In genomic region chr1:22680736-22681135, GRCh38 we compare ENCODE assay signal across 14 cellular contexts. TPM values are rescaled to one million over a fixed set of nuclear protein-coding genes. Genes with fewer than 3 reads are reported as not detected.
"Had no signal": no experiment of that assay in that cellular context is flagged by ENCODE, and none has a peak within 500 bp of the region (broad histone marks: within the 10 kb centered on the region; RNA-seq: fewer than 3 reads in every experiment).

No MANE protein-coding gene starts in this region.

- DNase-seq: activated B cell treated with CpG ODN at 0.5 μM for 24 hours; activated CD4-positive, alpha-beta T cell treated with anti-CD3 and anti-CD28 coated beads, Interleukin-2, amount 10 ng/mL, durations not matched to agents 24 days and 14 days; activated naive CD4-positive, alpha-beta T cell treated with anti-CD3 and anti-CD28 coated beads for 36 hours; activated T-cell treated with anti-CD3 and anti-CD28 coated beads for 4 hours; effector memory CD8-positive, alpha-beta T cell; islet precursor cell; mesendoderm; pancreas; uterus had no signal

- ATAC-seq: activated T-helper 17 cell treated with anti-CD3 and anti-CD28 coated beads, Interleukin-2, amount 50 U/mL, for 72 hours; effector memory CD8-positive, alpha-beta T cell; gastroesophageal sphincter; pancreas had no signal

- H3K4me3 ChIP-seq: gastroesophageal sphincter, pancreas, skin epidermis, uterus had no signal

RNA-seq across cellular contexts. Expression of gene C1QB, which starts 27.7 kb away (rescaled TPM):
- total RNA-seq: activated B cell treated with CpG ODN at 0.5 μM for 24 hours; activated CD4-positive, alpha-beta T cell treated with anti-CD3 and anti-CD28 coated beads, Interleukin-2, amount 10 ng/mL, durations not matched to agents 24 days and 14 days; activated CD8-positive, alpha-beta memory T cell treated with anti-CD3 and anti-CD28 coated beads for 36 hours; activated naive CD4-positive, alpha-beta T cell treated with anti-CD3 and anti-CD28 coated beads for 36 hours; activated T-helper 17 cell treated with anti-CD3 and anti-CD28 coated beads, Interleukin-2, amount 50 U/mL, for 72 hours; renal cortical epithelial cell had no signal

RNA-seq across cellular contexts. Expression of gene EPHB2, which starts 29.9 kb away (rescaled TPM):
- total RNA-seq: activated CD4-positive, alpha-beta T cell treated with anti-CD3 and anti-CD28 coated beads, Interleukin-2, amount 10 ng/mL, durations not matched to agents 24 days and 14 days; activated naive CD4-positive, alpha-beta T cell treated with anti-CD3 and anti-CD28 coated beads for 36 hours had no signal

RNA-seq across cellular contexts. Expression of gene C1QC, which starts 37.3 kb away (rescaled TPM):
- total RNA-seq: activated B cell treated with CpG ODN at 0.5 μM for 24 hours; activated CD4-positive, alpha-beta T cell treated with anti-CD3 and anti-CD28 coated beads, Interleukin-2, amount 10 ng/mL, durations not matched to agents 24 days and 14 days; activated CD8-positive, alpha-beta memory T cell treated with anti-CD3 and anti-CD28 coated beads for 36 hours; activated naive CD4-positive, alpha-beta T cell treated with anti-CD3 and anti-CD28 coated beads for 36 hours; activated T-helper 17 cell treated with anti-CD3 and anti-CD28 coated beads, Interleukin-2, amount 50 U/mL, for 72 hours; renal cortical epithelial cell had no signal

RNA-seq across cellular contexts. Expression of gene C1QA, which starts 44.3 kb away (rescaled TPM):
- total RNA-seq: activated B cell treated with CpG ODN at 0.5 μM for 24 hours; activated CD4-positive, alpha-beta T cell treated with anti-CD3 and anti-CD28 coated beads, Interleukin-2, amount 10 ng/mL, durations not matched to agents 24 days and 14 days; activated CD8-positive, alpha-beta memory T cell treated with anti-CD3 and anti-CD28 coated beads for 36 hours; activated naive CD4-positive, alpha-beta T cell treated with anti-CD3 and anti-CD28 coated beads for 36 hours; activated T-helper 17 cell treated with anti-CD3 and anti-CD28 coated beads, Interleukin-2, amount 50 U/mL, for 72 hours; renal cortical epithelial cell had no signal
